In the genomic region with DNA sequence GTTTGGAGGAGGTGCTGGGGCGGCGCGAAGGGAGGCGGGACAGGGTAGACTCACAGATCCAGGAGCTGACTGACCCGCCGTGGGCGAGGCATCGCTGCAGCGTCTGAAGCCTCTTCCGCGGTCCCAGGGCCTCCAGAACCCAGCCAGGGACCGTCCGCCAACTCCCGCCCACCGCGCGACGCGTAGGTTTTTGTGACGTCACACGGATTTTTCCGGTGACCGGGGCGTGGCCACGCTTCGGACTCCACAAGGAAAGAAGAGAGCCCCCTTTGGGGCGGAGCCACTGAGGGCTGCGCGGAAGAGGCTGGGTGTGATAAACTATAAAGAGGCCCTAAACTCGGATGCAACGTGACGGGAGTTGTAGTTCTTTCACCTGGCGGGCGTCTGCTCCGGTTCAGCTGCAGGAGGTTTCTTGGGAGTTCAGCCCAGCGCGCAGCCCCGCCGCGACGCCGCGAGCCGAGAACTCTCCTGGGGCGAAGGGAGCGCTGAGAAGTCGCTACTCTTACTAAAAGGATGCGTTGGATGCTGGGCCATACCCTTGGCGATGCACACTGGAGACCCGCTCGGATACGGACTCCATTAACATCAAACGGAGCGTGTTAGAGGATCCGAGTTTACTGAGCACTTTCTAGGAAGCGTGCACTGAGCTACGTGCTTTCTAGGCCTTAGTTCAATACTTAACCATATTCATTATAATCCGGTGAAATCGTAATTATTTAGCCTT, we compare ENCODE assay signal across 8 cellular contexts. TPM values are rescaled to one million over a fixed set of nuclear protein-coding genes. Genes with fewer than 3 reads are reported as not detected.
DNase-seq lines count a peak whose midpoint lies in the region; ATAC-seq, FAIRE-seq and TF ChIP-seq lines count a peak whose summit lies in the region.

A gene (minus strand): TSS at position 105 of the 724 bp plus-strand sequence. CDS start 13 bp downstream, at position 92.

- no peaks in the 10 kb centered on the region for H3K36me3 ChIP-seq in bronchial epithelial cell (ENCODE audit: control insufficient read depth, insufficient read depth, low read length)

- no peak for FAIRE-seq in bronchial epithelial cell (lab: Jason Lieb, UNC)

- DNase-seq in ACHN (peak; percentile 100), NCI-H2196 treated with DMSO at 0.1 percent for 48 hours (lab: John Stamatoyannopoulos, UW; ENCODE audit: unreplicated experiment) (peak; percentile 94), bronchial epithelial cell (ENCODE audit: low read depth) (peak; percentile 98), iPS-NIHi11 (ENCODE audit: low spot score) (peak; percentile 96)

- no peak for TF ChIP-seq CTCF in WI38 (IDR thresholded peaks at IDR 0.05; ENCODE audit: low read depth, low read length)
- no peak for TF ChIP-seq CTCF in bronchial epithelial cell (IDR thresholded peaks at IDR 0.05; ENCODE audit: insufficient read depth, low read length, severe bottlenecking)

- ATAC-seq in GM18870 (IDR thresholded peaks at IDR 0.05; ENCODE audit: unreplicated experiment): peak; percentile 95
- peak; percentile 95 for ATAC-seq in HG03108 (IDR thresholded peaks at IDR 0.05; ENCODE audit: unreplicated experiment)

- peak within 1 kb of the TSS; percentile 38 to 98 (median 94) for H3K27ac ChIP-seq in skin epidermis

- no peaks in the 10 kb centered on the region for H3K27me3 ChIP-seq in bronchial epithelial cell (ENCODE audit: control insufficient read depth, insufficient read depth, low read length)

- peak within 1 kb of the TSS; percentile 72 for H3K4me3 ChIP-seq in WI38 (ENCODE audit: low read depth, low read length)
- H3K4me3 ChIP-seq in bronchial epithelial cell (ENCODE audit: low read depth, low read length): peak within 1 kb of the TSS; percentile 56
- peak within 1 kb of the TSS; percentile 44 to 67 (median 62) for H3K4me3 ChIP-seq in skin epidermis

- in situ Hi-C loops in ACHN (cut with HindIII; ENCODE audit: low pct_ligation_motif_present, low pct_unique_long_range_greater_than_20kb, low sequenced_read_pairs): no loop called here

RNA-seq across cellular contexts. Expression of the gene that starts here (rescaled TPM):
- 10.0 and 32.0 TPM in 2 replicates for total RNA-seq in bronchial epithelial cell

Comparison
In these comparisons a context has a peak if more than half of its experiments do, and no peak if none do; other contexts are left out.
1. Peak in every context shown above with its lines: DNase-seq, ATAC-seq, H3K4me3 ChIP-seq and H3K27ac ChIP-seq.